ENCODE assay signal across 20 cellular contexts in genomic region chr12:23686095-23686494, GRCh38.
A peak's percentile ranks its signal among the peaks of the same experiment; 100 is the strongest.
DNase-seq lines count a peak whose midpoint lies in the region; ATAC-seq, FAIRE-seq and TF ChIP-seq lines count a peak whose summit lies in the region.
"Had no signal": no experiment of that assay in that cellular context is flagged by ENCODE, and none has a peak within 500 bp of the region (broad histone marks: within the 10 kb centered on the region; RNA-seq: fewer than 3 reads in every experiment).

No MANE protein-coding gene starts in this region.

- H3K27me3 Mint-ChIP-seq in effector memory CD8-positive, alpha-beta T cell = no peaks in the 10 kb centered on the region

- no peaks in the 10 kb centered on the region for H3K4me1 Mint-ChIP-seq in effector memory CD8-positive, alpha-beta T cell (ENCODE audit: low read depth in 2 of 2)
- H3K4me1 Mint-ChIP-seq: CD14-positive monocyte had no signal

- H2AFZ ChIP-seq in endothelial cell of umbilical vein (ENCODE audit: low read depth, low read length) = no peak overlapping the region
- H2AFZ ChIP-seq: GM23338 had no signal

- intact Hi-C loops in endothelial cell of umbilical vein (cut with micrococcal nuclease) (no loop called here), left cardiac atrium (cut with DNase I) (no loop called here)

- H3K4me3 ChIP-seq in endothelial cell of umbilical vein (replicated peaks in 1 of 3; ENCODE audit: insufficient read depth in 1 of 3, low read depth in 1 of 3, low read length in 3 of 3) = no peak overlapping the region
- H3K4me3 ChIP-seq: GM23338, SJSA1 had no signal

- FAIRE-seq in endothelial cell of umbilical vein (lab: Jason Lieb, UNC) = no peak
- FAIRE-seq: G401.6 had no signal

- H3K4me1 ChIP-seq in endothelial cell of umbilical vein (ENCODE audit: control insufficient read depth, extremely low read depth, insufficient read depth, low read length) = no peaks in the 10 kb centered on the region
- H3K4me1 ChIP-seq: SJSA1 had no signal

- H3K36me3 Mint-ChIP-seq in effector memory CD8-positive, alpha-beta T cell (ENCODE audit: insufficient read depth) = no peaks in the 10 kb centered on the region
- H3K36me3 Mint-ChIP-seq: CD14-positive monocyte had no signal

- no peak overlapping the region for H3K4me2 ChIP-seq in endothelial cell of umbilical vein (ENCODE audit: insufficient read depth, low read length)
- H3K4me2 ChIP-seq: GM23338 had no signal

- no peaks in the 10 kb centered on the region for H3K79me2 ChIP-seq in endothelial cell of umbilical vein (ENCODE audit: control insufficient read depth, insufficient read depth, low read length)

- no peak overlapping the region for H3K9ac ChIP-seq in endothelial cell of umbilical vein (replicated peaks; ENCODE audit: extremely low read depth, insufficient read depth, low read length)

- no peaks in the 10 kb centered on the region for H3K36me3 ChIP-seq in endothelial cell of umbilical vein (ENCODE audit: control insufficient read depth in 2 of 2, extremely low read depth in 1 of 2, insufficient read depth in 2 of 2, low read length in 2 of 2)
- H3K36me3 ChIP-seq: SJSA1 had no signal

- dilution Hi-C loops in endothelial cell of umbilical vein (cut with MboI; ENCODE audit: extremely low pct_ligation_motif_present, low sequenced_read_pairs) = no loop called here

- H3K9me3 Mint-ChIP-seq in effector memory CD8-positive, alpha-beta T cell = peaks cover 0 to 19% of the 10 kb centered on the region in 2 donors
- H3K9me3 Mint-ChIP-seq: GM23338 had no signal

- no peak overlapping the region for H3K4me3 Mint-ChIP-seq in effector memory CD8-positive, alpha-beta T cell
- H3K4me3 Mint-ChIP-seq: CD14-positive monocyte, GM23338 had no signal

- H3K9me1 ChIP-seq in endothelial cell of umbilical vein (replicated peaks; ENCODE audit: control insufficient read depth, extremely low read depth, insufficient read depth, low read length) = no peaks in the 10 kb centered on the region

- no peak overlapping the region for H3K27ac ChIP-seq in endothelial cell of umbilical vein (ENCODE audit: insufficient read depth, low read depth, low read length)
- H3K27ac ChIP-seq: SJSA1 had no signal

- CTCF ChIA-PET in endothelial cell of umbilical vein (lab: Charles Lee) = no interaction called here

- no peak overlapping the region for H3K27ac Mint-ChIP-seq in effector memory CD8-positive, alpha-beta T cell
- H3K27ac Mint-ChIP-seq: CD14-positive monocyte, GM23338 had no signal

- no peak for ATAC-seq in left cardiac atrium
- ATAC-seq in effector memory CD8-positive, alpha-beta T cell (replicated peaks) = no peak
- ATAC-seq: GM23338, HCT116 had no signal

- POLR2A ChIA-PET in endothelial cell of umbilical vein (lab: Charles Lee) = no interaction called here

- H3K9me3 ChIP-seq in endothelial cell of umbilical vein (replicated peaks; ENCODE audit: control insufficient read depth, insufficient read depth, low read length) = no peaks in the 10 kb centered on the region
- H3K9me3 ChIP-seq: SJSA1 had no signal

- H3K27me3 ChIP-seq in endothelial cell of umbilical vein (ENCODE audit: control insufficient read depth in 2 of 2, insufficient read depth in 2 of 2, low read length in 2 of 2) = no peaks in the 10 kb centered on the region
- H3K27me3 ChIP-seq: SJSA1 had no signal

- no peak for TF ChIP-seq CTCF in endothelial cell of umbilical vein (IDR thresholded peaks at IDR 0.05; ENCODE audit: extremely low read depth in 1 of 2, insufficient read depth in 1 of 2, low read depth in 1 of 2, low read length in 2 of 2)

- H4K20me1 ChIP-seq in endothelial cell of umbilical vein (replicated peaks; ENCODE audit: control insufficient read depth, extremely low read depth, insufficient read depth, low read length) = no peaks in the 10 kb centered on the region

- BruUV-seq in endothelial cell of umbilical vein (replicated peaks; lab: Mats Ljungman, UMichigan) = no TSS peak

- peak; percentile 12 for DNase-seq in COR-L47 (lab: John Stamatoyannopoulos, UW)
- DNase-seq in DMS53 treated with DMSO at 0.1 percent for 48 hours (lab: John Stamatoyannopoulos, UW; ENCODE audit: unreplicated experiment) = peak; percentile 85
- DNase-seq in NCI-H2196 (lab: John Stamatoyannopoulos, UW; ENCODE audit: unreplicated experiment) = peak; percentile 47
- DNase-seq in endothelial cell of umbilical vein (ENCODE audit: low read depth, low spot score) = peak; percentile 10
- no peak for DNase-seq in activated CD4-positive, alpha-beta T cell treated with anti-CD3 and anti-CD28 coated beads, Interleukin-2, amount 50 U/mL, for 1 hour
- DNase-seq in left cardiac atrium = no peak
- DNase-seq in effector memory CD8-positive, alpha-beta T cell = no peak
- DNase-seq: ACHN, AML-193, DMS79 treated with DMSO at 0.1 percent for 48 hours, KG1, NCI-H146, NCI-H2171, NCI-H524 treated with DMSO at 0.1 percent for 48 hours, T-helper 2 cell had no signal

- TF ChIP-seq POLR2A in endothelial cell of umbilical vein (IDR thresholded peaks at IDR 0.05; ENCODE audit: low read depth, low read length) = no peak

TF ChIP-seq in endothelial cell of umbilical vein, 7 proteins besides CTCF, POLR2A, EP300 and RAD21:
- TF ChIP-seq GATA2 (IDR thresholded peaks at IDR 0.05; ENCODE audit: insufficient read depth, insufficient read length, low read depth, low read length) (no peak), MYC (IDR thresholded peaks at IDR 0.05; ENCODE audit: low read depth, low read length) (no peak), EZH2 (IDR thresholded peaks at IDR 0.05; ENCODE audit: borderline replicate concordance, low read depth, low read length, severe bottlenecking) (no peak), POLR2AphosphoS5 (IDR thresholded peaks at IDR 0.05; ENCODE audit: insufficient read depth, low read depth, low read length) (no peak), MAX (IDR thresholded peaks at IDR 0.05; ENCODE audit: insufficient read depth, insufficient read length) (no peak), FOS (IDR thresholded peaks at IDR 0.05; ENCODE audit: borderline replicate concordance, insufficient read depth, low read length) (no peak), JUN (IDR thresholded peaks at IDR 0.05; ENCODE audit: borderline replicate concordance, insufficient read depth, insufficient read length, low read depth) (no peak)

Comparison
In these comparisons a context has a peak if more than half of its experiments do, and no peak if none do; other contexts are left out.
1. DNase-seq: peak in COR-L47 (single experiment), DMS53 treated with DMSO at 0.1 percent for 48 hours (single experiment), NCI-H2196 (single experiment) and endothelial cell of umbilical vein (single experiment); none in activated CD4-positive, alpha-beta T cell treated with anti-CD3 and anti-CD28 coated beads, Interleukin-2, amount 50 U/mL, for 1 hour (single experiment), left cardiac atrium (single experiment) and effector memory CD8-positive, alpha-beta T cell (0 of 3).